In genomic region chr6:141307309-141307998, GRCh38 we compare ENCODE assay signal across 23 cellular contexts.
DNase-seq lines count a peak whose midpoint lies in the region; ATAC-seq, FAIRE-seq and TF ChIP-seq lines count a peak whose summit lies in the region.
"Had no signal": no experiment of that assay in that cellular context is flagged by ENCODE, and none has a peak within 500 bp of the region (broad histone marks: within the 10 kb centered on the region; RNA-seq: fewer than 3 reads in every experiment).

No MANE protein-coding gene starts in this region.

- peaks cover 9% of the 10 kb centered on the region for H3K4me1 Mint-ChIP-seq in activated CD4-positive, alpha-beta T cell treated with anti-CD3 and anti-CD28 coated beads for 36 hours
- H3K4me1 Mint-ChIP-seq in activated naive CD8-positive, alpha-beta T cell treated with anti-CD3 and anti-CD28 coated beads for 36 hours: peaks cover 16% of the 10 kb centered on the region
- H3K4me1 Mint-ChIP-seq: IgD-negative memory B cell had no signal

- H3K9me3 Mint-ChIP-seq in activated CD4-positive, alpha-beta T cell treated with anti-CD3 and anti-CD28 coated beads for 36 hours (ENCODE audit: low read depth): peaks cover 2% of the 10 kb centered on the region
- peaks cover 7% of the 10 kb centered on the region for H3K9me3 Mint-ChIP-seq in activated naive CD8-positive, alpha-beta T cell treated with anti-CD3 and anti-CD28 coated beads for 36 hours
- H3K9me3 Mint-ChIP-seq: IgD-negative memory B cell had no signal

- peaks cover 4% of the 10 kb centered on the region for H3K27me3 Mint-ChIP-seq in activated CD4-positive, alpha-beta T cell treated with anti-CD3 and anti-CD28 coated beads for 36 hours
- H3K27me3 Mint-ChIP-seq in activated naive CD8-positive, alpha-beta T cell treated with anti-CD3 and anti-CD28 coated beads for 36 hours: no peaks in the 10 kb centered on the region
- H3K27me3 Mint-ChIP-seq: IgD-negative memory B cell had no signal

- DNase-seq in activated CD4-positive, alpha-beta T cell treated with anti-CD3 and anti-CD28 coated beads for 36 hours: peak; percentile 30
- DNase-seq in activated CD4-positive, alpha-beta T cell treated with anti-CD3 and anti-CD28 coated beads, Interleukin-2, amount 50 U/mL, for 4 hours: no peak
- DNase-seq in GM12865 (ENCODE audit: low read depth) (peak; percentile 9), NCI-H526 treated with DMSO at 0.1 percent for 48 hours (lab: John Stamatoyannopoulos, UW) (no peak), HTR-8/SVneo (ENCODE audit: insufficient read length, low spot score) (no peak), NCI-H446 treated with DMSO at 0.1 percent for 48 hours (lab: John Stamatoyannopoulos, UW) (no peak)
- DNase-seq in activated naive CD8-positive, alpha-beta T cell treated with anti-CD3 and anti-CD28 coated beads for 36 hours: peak; percentile 31
- peak; percentile 2 for DNase-seq in stimulated activated CD4-positive, alpha-beta T cell treated with anti-CD3 and anti-CD28 coated beads, Interleukin-2, amount 100 ng/mL, for 4 hours (ENCODE audit: low read depth)
- DNase-seq: 8988T, activated gamma-delta T cell, dorsolateral prefrontal cortex, GF-D8, H7, heart left ventricle, left cardiac atrium, mesenchymal stem cell, NCI-H1417, NCI-H526, SK-N-SH had no signal

- H3K36me3 Mint-ChIP-seq in activated CD4-positive, alpha-beta T cell treated with anti-CD3 and anti-CD28 coated beads for 36 hours (ENCODE audit: low read depth): no peaks in the 10 kb centered on the region
- H3K36me3 Mint-ChIP-seq in activated naive CD8-positive, alpha-beta T cell treated with anti-CD3 and anti-CD28 coated beads for 36 hours: no peaks in the 10 kb centered on the region
- H3K36me3 Mint-ChIP-seq: IgD-negative memory B cell had no signal

- no peak overlapping the region for H3K4me3 ChIP-seq in GM12865 (ENCODE audit: low read depth, low read length)
- H3K4me3 ChIP-seq: ascending aorta, dorsolateral prefrontal cortex, heart left ventricle, smooth muscle cell had no signal

- TF ChIP-seq CTCF in GM12865 (IDR thresholded peaks at IDR 0.05; ENCODE audit: insufficient read depth, low read depth, low read length, missing control alignments): no peak

- ATAC-seq in activated CD4-positive, alpha-beta T cell treated with anti-CD3 and anti-CD28 coated beads for 36 hours: peak; percentile 77
- ATAC-seq: heart left ventricle, left cardiac atrium, WTC11 had no signal

- POLR2A ChIA-PET in activated CD4-positive, alpha-beta T cell treated with anti-CD3 and anti-CD28 coated beads for 36 hours (lab: Charles Lee): interaction anchor here (1.2 kb wide), 1 partner anchor 19 kb away, joined by 4 read pairs; no protein-coding TSS in a partner anchor

- no peak for FAIRE-seq in HTR-8/SVneo (lab: Jason Lieb, UNC)

- CTCF ChIA-PET in activated CD4-positive, alpha-beta T cell treated with anti-CD3 and anti-CD28 coated beads for 36 hours (lab: Charles Lee): no interaction called here

- H3K4me3 Mint-ChIP-seq in activated CD4-positive, alpha-beta T cell treated with anti-CD3 and anti-CD28 coated beads for 36 hours: no peak overlapping the region
- no peak overlapping the region for H3K4me3 Mint-ChIP-seq in activated naive CD8-positive, alpha-beta T cell treated with anti-CD3 and anti-CD28 coated beads for 36 hours
- H3K4me3 Mint-ChIP-seq: IgD-negative memory B cell, WTC11 had no signal

- no peak overlapping the region for H3K27ac Mint-ChIP-seq in activated CD4-positive, alpha-beta T cell treated with anti-CD3 and anti-CD28 coated beads for 36 hours
- peak overlapping the region; percentile 51 for H3K27ac Mint-ChIP-seq in activated naive CD8-positive, alpha-beta T cell treated with anti-CD3 and anti-CD28 coated beads for 36 hours
- H3K27ac Mint-ChIP-seq: WTC11 had no signal

- intact Hi-C loops in activated CD4-positive, alpha-beta T cell treated with anti-CD3 and anti-CD28 coated beads for 36 hours (cut with DNase I, micrococcal nuclease): loop anchor here in 1 of 2 experiments (1.0 to 5.0 kb wide), 2 partner anchors 19 to 175 kb away; no protein-coding TSS in a partner anchor

Comparison
In these comparisons a context has a peak if more than half of its experiments do, and no peak if none do; other contexts are left out.
1. DNase-seq: peak in activated CD4-positive, alpha-beta T cell treated with anti-CD3 and anti-CD28 coated beads for 36 hours (single experiment), GM12865 (single experiment), activated naive CD8-positive, alpha-beta T cell treated with anti-CD3 and anti-CD28 coated beads for 36 hours (single experiment) and stimulated activated CD4-positive, alpha-beta T cell treated with anti-CD3 and anti-CD28 coated beads, Interleukin-2, amount 100 ng/mL, for 4 hours (single experiment); none in activated CD4-positive, alpha-beta T cell treated with anti-CD3 and anti-CD28 coated beads, Interleukin-2, amount 50 U/mL, for 4 hours (0 of 2), NCI-H526 treated with DMSO at 0.1 percent for 48 hours (single experiment), HTR-8/SVneo (single experiment) and NCI-H446 treated with DMSO at 0.1 percent for 48 hours (single experiment).